In the genomic region with DNA sequence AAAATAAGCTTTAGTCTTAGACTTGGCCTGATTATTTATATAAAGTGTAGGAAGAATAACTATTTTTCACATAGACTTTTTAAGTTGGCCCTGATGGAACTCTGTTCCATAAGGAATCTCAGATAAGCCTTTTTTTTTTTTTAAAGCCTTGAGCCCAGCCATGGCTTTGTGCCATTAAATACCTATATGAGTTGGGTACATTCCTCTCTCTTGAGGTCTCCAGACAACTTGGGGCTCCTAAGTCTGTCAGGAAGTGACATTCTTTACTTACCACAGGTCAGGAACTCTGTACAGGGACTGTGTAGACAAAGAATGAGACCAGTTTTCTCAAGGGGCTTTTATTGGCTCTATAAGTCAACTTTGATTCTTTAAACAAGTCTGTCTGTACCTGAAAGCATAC, we compare ENCODE assay signal across 17 cellular contexts. TPM values are rescaled to one million over a fixed set of nuclear protein-coding genes. Genes with fewer than 3 reads are reported as not detected.
DNase-seq lines count a peak whose midpoint lies in the region; TF ChIP-seq lines count a peak whose summit lies in the region.
"Had no signal": no experiment of that assay in that cellular context is flagged by ENCODE, and none has a peak within 500 bp of the region (broad histone marks: within the 10 kb centered on the region; RNA-seq: fewer than 3 reads in every experiment).

No MANE protein-coding gene starts in this region.

- H3K36me3 ChIP-seq in brain microvascular endothelial cell (replicated peaks): no peaks in the 10 kb centered on the region
- H3K36me3 ChIP-seq: MG63 had no signal

- DNase-seq in EH (ENCODE audit: low read depth): peak; percentile 55
- peak; percentile 62 for DNase-seq in M059J (ENCODE audit: low read depth)
- DNase-seq in brain microvascular endothelial cell: no peak
- peak; percentile 47 for DNase-seq in iris pigment epithelial cell (ENCODE audit: low read depth)
- DNase-seq in NCI-H82 (lab: John Stamatoyannopoulos, UW): no peak
- DNase-seq in GOT3 (lab: John Stamatoyannopoulos, UW): no peak
- DNase-seq in GM13976 (ENCODE audit: low spot score): no peak
- no peak for DNase-seq in ACHN
- DNase-seq: C1 segment of cervical spinal cord, DND-41, MG63, NCI-H1105, NCI-H1694, NCI-H2227 treated with DMSO at 0.1 percent for 48 hours, NCI-H524 treated with DMSO at 0.1 percent for 48 hours, OCI-M1 had no signal

- TF ChIP-seq CTCF in brain microvascular endothelial cell (IDR thresholded peaks at IDR 0.05; ENCODE audit: low read depth, low read length, missing control alignments): no peak
- no peak for TF ChIP-seq CTCF in GM13976 (IDR thresholded peaks at IDR 0.05; ENCODE audit: borderline replicate concordance, control extremely low read depth, extremely low read depth, insufficient read depth, missing control alignments)

- peak overlapping the region; percentile 0 for H3K27ac ChIP-seq in brain microvascular endothelial cell
- H3K27ac ChIP-seq: KMS-11 had no signal

- no peak overlapping the region for H3K4me3 ChIP-seq in brain microvascular endothelial cell (ENCODE audit: low read depth, low read length)
- H3K4me3 ChIP-seq: MG63 had no signal

- in situ Hi-C loops in brain microvascular endothelial cell (cut with HindIII; ENCODE audit: low pct_ligation_motif_present, low sequenced_read_pairs) (no loop called here), GM13976 (cut with MboI; ENCODE audit: low sequenced_read_pairs, unreplicated experiment) (no loop called here), ACHN (cut with HindIII; ENCODE audit: low pct_ligation_motif_present, low pct_unique_long_range_greater_than_20kb, low sequenced_read_pairs) (no loop called here)

- no peaks in the 10 kb centered on the region for H3K27me3 ChIP-seq in brain microvascular endothelial cell (replicated peaks)
- H3K27me3 ChIP-seq: MG63 had no signal

RNA-seq across cellular contexts. Expression of a gene that starts 27.1 kb away (rescaled TPM):
- 127 and 145 TPM in 2 replicates for total RNA-seq in M059J (2014; rRNA removed; shearing (Covaris generic))

Comparison
In these comparisons a context has a peak if more than half of its experiments do, and no peak if none do; other contexts are left out.
1. DNase-seq: peak in EH (single experiment), M059J (single experiment) and iris pigment epithelial cell (single experiment); none in brain microvascular endothelial cell (single experiment), NCI-H82 (single experiment), GOT3 (single experiment), GM13976 (single experiment) and ACHN (single experiment).